In genomic region chr16:55711959-55712876, GRCh38 we compare ENCODE assay signal across 8 cellular contexts. TPM values are rescaled to one million over a fixed set of nuclear protein-coding genes. Genes with fewer than 3 reads are reported as not detected.
A peak's percentile ranks its signal among the peaks of the same experiment; 100 is the strongest.
DNase-seq lines count a peak whose midpoint lies in the region; ATAC-seq and TF ChIP-seq lines count a peak whose summit lies in the region.

No MANE protein-coding gene starts in this region.

- peak; percentile 77 for DNase-seq in AG08395 (ENCODE audit: low spot score)
- peak; percentile 4 for DNase-seq in HS-5 (ENCODE audit: low read depth)
- DNase-seq in Peyer's patch: peak in 2 of 3 donors; percentile 37 to 79
- DNase-seq in activated T-cell treated with anti-CD3 and anti-CD28 coated beads, Interleukin-2, amount 50 U/mL, for 48 hours: peak; percentile 69 to 70
- peak; percentile 24 for DNase-seq in fibroblast of the conjunctiva (ENCODE audit: low read depth)
- no peak for DNase-seq in osteoblast (ENCODE audit: insufficient read length, low spot score, missing footprints)
- peak; percentile 71 for DNase-seq in upper lobe of right lung

- ATAC-seq in GM18861 (IDR thresholded peaks at IDR 0.05; ENCODE audit: unreplicated experiment) (peak; percentile 78), upper lobe of right lung (peak; percentile 91)

- no peak overlapping the region for H3K4me3 ChIP-seq in Peyer's patch
- no peak overlapping the region for H3K4me3 ChIP-seq in osteoblast (ENCODE audit: insufficient read depth, low read length)
- H3K4me3 ChIP-seq in upper lobe of right lung: no peak overlapping the region

- no peak overlapping the region for H3K27ac ChIP-seq in Peyer's patch
- no peak overlapping the region for H3K27ac ChIP-seq in osteoblast (ENCODE audit: low read depth, low read length)
- H3K27ac ChIP-seq in upper lobe of right lung: no peak overlapping the region

- H4K20me1 ChIP-seq in osteoblast (ENCODE audit: insufficient read depth, low read length): peaks cover 3% of the 10 kb centered on the region

- TF ChIP-seq CTCF in Peyer's patch (IDR thresholded peaks at IDR 0.05) (peak in 5 of 6 experiments; percentile 35 to 61 (median 54)), osteoblast (IDR thresholded peaks at IDR 0.05; ENCODE audit: extremely low read depth, low read depth, low read length) (peak; percentile 70), upper lobe of right lung (IDR thresholded peaks at IDR 0.05) (peak; percentile 72)

- intact Hi-C loops in upper lobe of right lung (cut with DNase I): loop anchor here (5.0 kb wide), 1 partner anchor 130 kb away; no protein-coding TSS in a partner anchor

- no peak overlapping the region for H2AFZ ChIP-seq in osteoblast (ENCODE audit: low read length)

- no peaks in the 10 kb centered on the region for H3K27me3 ChIP-seq in Peyer's patch
- no peaks in the 10 kb centered on the region for H3K27me3 ChIP-seq in osteoblast (ENCODE audit: insufficient read depth, low read length)
- no peaks in the 10 kb centered on the region for H3K27me3 ChIP-seq in upper lobe of right lung

- TF ChIP-seq POLR2A in Peyer's patch (IDR thresholded peaks at IDR 0.05): no peak

- H3K4me1 ChIP-seq in Peyer's patch (no peaks in the 10 kb centered on the region), osteoblast (ENCODE audit: insufficient read depth, low read length) (no peaks in the 10 kb centered on the region), upper lobe of right lung (no peaks in the 10 kb centered on the region)

- H3K36me3 ChIP-seq in Peyer's patch (no peaks in the 10 kb centered on the region), osteoblast (ENCODE audit: insufficient read depth, low read length) (no peaks in the 10 kb centered on the region), upper lobe of right lung (no peaks in the 10 kb centered on the region)

- H3K9me3 ChIP-seq in Peyer's patch (no peaks in the 10 kb centered on the region), osteoblast (ENCODE audit: low read depth, low read length) (no peaks in the 10 kb centered on the region), upper lobe of right lung (no peaks in the 10 kb centered on the region)

- no peak overlapping the region for H3K4me2 ChIP-seq in osteoblast (ENCODE audit: insufficient read depth, low read length)

- no peaks in the 10 kb centered on the region for H3K79me2 ChIP-seq in osteoblast (ENCODE audit: insufficient read depth, low read length)

RNA-seq across cellular contexts. Expression of gene SLC6A2, which starts 56.4 kb away (rescaled TPM):
- total RNA-seq in Peyer's patch (not detected), osteoblast (not detected in 2 replicates), upper lobe of right lung (not detected)
